Comparison of ENCODE assay signal across 8 cellular contexts in genomic region chr19:42217522-42218442, GRCh38. TPM values are rescaled to one million over a fixed set of nuclear protein-coding genes. Genes with fewer than 3 reads are reported as not detected.
DNase-seq lines count a peak whose midpoint lies in the region; ATAC-seq and TF ChIP-seq lines count a peak whose summit lies in the region.

DEDD2 (minus strand) TSS chr19:42217677; CDS start chr19:42217007, 670 bp downstream.

- no peak for TF ChIP-seq RAD21 in liver (IDR thresholded peaks at IDR 0.05)

- 20% methylated on average over 56 of the region's 56 CpGs for WGBS in liver

- H3K36me3 ChIP-seq in BLaER1 treated with 17β-estradiol and CSF1 and Interleukin-3, amounts not matched to agents 10 nM and 100 nM: peaks cover 30 to 46% (median 35%) of the 10 kb centered on the region in 11 experiments
- peaks cover 2 to 7% (median 7%) of the 10 kb centered on the region in 4 donors for H3K36me3 ChIP-seq in liver (ENCODE audit: control insufficient read depth in 4 of 4, insufficient read depth in 3 of 4, low read depth in 1 of 4, low read length in 3 of 4)

- DNase-seq in NCI-H774 (lab: John Stamatoyannopoulos, UW) (peak; percentile 95), dermis blood vessel endothelial cell (peak; percentile 98)
- peak; percentile 99 for DNase-seq in activated CD4-positive, alpha-beta T cell treated with anti-CD3 and anti-CD28 coated beads, Interleukin-2, amount 50 U/mL, for 4 hours
- DNase-seq in stimulated activated CD4-positive, alpha-beta T cell treated with anti-CD3 and anti-CD28 coated beads, Interleukin-4, amount 100 ng/mL, for 24 hours: peak; percentile 100

- H3K27me3 ChIP-seq in BLaER1 treated with 17β-estradiol and CSF1 and Interleukin-3, amounts not matched to agents 10 nM and 100 nM: no peaks in the 10 kb centered on the region
- no peaks in the 10 kb centered on the region for H3K27me3 ChIP-seq in liver (ENCODE audit: control insufficient read depth in 4 of 4, insufficient read depth in 4 of 4, low read length in 3 of 4)

- ATAC-seq in GM19395 (IDR thresholded peaks at IDR 0.05; ENCODE audit: unreplicated experiment) (peak; percentile 67), HG03565 (IDR thresholded peaks at IDR 0.05; ENCODE audit: unreplicated experiment) (peak; percentile 68)

- peaks cover 60 to 80% (median 67%) of the 10 kb centered on the region in 10 experiments for H3K4me1 ChIP-seq in BLaER1 treated with 17β-estradiol and CSF1 and Interleukin-3, amounts not matched to agents 10 nM and 100 nM
- peaks cover 19 to 37% (median 29%) of the 10 kb centered on the region in 4 donors for H3K4me1 ChIP-seq in liver (ENCODE audit: control insufficient read depth in 4 of 4, insufficient read depth in 4 of 4, low read length in 3 of 4)

- peak within 1 kb of the TSS; percentile 90 to 100 (median 99) for H3K4me2 ChIP-seq in BLaER1 treated with 17β-estradiol and CSF1 and Interleukin-3, amounts not matched to agents 10 nM and 100 nM

- peak within 1 kb of the TSS; percentile 79 to 96 (median 88) for H3K4me3 ChIP-seq in BLaER1 treated with 17β-estradiol and CSF1 and Interleukin-3, amounts not matched to agents 10 nM and 100 nM
- H3K4me3 ChIP-seq in liver (ENCODE audit: low read depth in 1 of 3, low read length in 3 of 3): peak within 1 kb of the TSS; percentile 75 to 80 (median 79)

- H3K27ac ChIP-seq in BLaER1 treated with 17β-estradiol and CSF1 and Interleukin-3, amounts not matched to agents 10 nM and 100 nM: peak within 1 kb of the TSS; percentile 66 to 87 (median 76)
- peak within 1 kb of the TSS; percentile 94 to 96 for H3K27ac ChIP-seq in liver (ENCODE audit: low read depth in 1 of 2, low read length in 2 of 2)

- H3K9me3 ChIP-seq in BLaER1 treated with 17β-estradiol and CSF1 and Interleukin-3, amounts not matched to agents 10 nM and 100 nM (replicated peaks in 1 of 11): 0 out of 22 replicates have a peak, but pooled peaks cover 0 to 1% (median 0%) of the 10 kb centered on the region in 11 experiments
- no peaks in the 10 kb centered on the region for H3K9me3 ChIP-seq in liver (ENCODE audit: control insufficient read depth in 4 of 4, low read length in 3 of 4)

- peaks cover 33 to 65% (median 47%) of the 10 kb centered on the region in 11 experiments; a peak in 20 of 22 replicates for H4K20me1 ChIP-seq in BLaER1 treated with 17β-estradiol and CSF1 and Interleukin-3, amounts not matched to agents 10 nM and 100 nM

- no peak for TF ChIP-seq CTCF in liver (IDR thresholded peaks at IDR 0.05; ENCODE audit: low read depth, low read length, missing input control)

- H3K9ac ChIP-seq in BLaER1 treated with 17β-estradiol and CSF1 and Interleukin-3, amounts not matched to agents 10 nM and 100 nM: peak within 1 kb of the TSS; percentile 76 to 94 (median 85)
- peak within 1 kb of the TSS; percentile 90 to 98 for H3K9ac ChIP-seq in liver (ENCODE audit: low read depth in 1 of 2, low read length in 2 of 2)

TF ChIP-seq in liver, 16 proteins besides CTCF, POLR2A, EP300 and RAD21:
- TF ChIP-seq MAX (IDR thresholded peaks at IDR 0.05) (peak; percentile 44), ZBTB33 (IDR thresholded peaks at IDR 0.05) (peak; percentile 43), FOXA1 (IDR thresholded peaks at IDR 0.05) (no peak), HNF4A (conservative IDR thresholded peaks at IDR 0.05) (peak; percentile 11 to 20), TAF1 (conservative IDR thresholded peaks at IDR 0.05) (no peak), JUND (IDR thresholded peaks at IDR 0.05) (no peak), RXRA (IDR thresholded peaks at IDR 0.05) (peak in 1 of 2 donors; percentile 33), REST (IDR thresholded peaks at IDR 0.05) (peak; percentile 87), NR2F2 (IDR thresholded peaks at IDR 0.05) (no peak), FOXA2 (IDR thresholded peaks at IDR 0.05) (no peak), GABPA (IDR thresholded peaks at IDR 0.05 in 1 of 2, conservative IDR thresholded peaks at IDR 0.05 in 1 of 2) (peak in 1 of 2 donors; percentile 80), ATF3 (IDR thresholded peaks at IDR 0.05) (no peak), YY1 (IDR thresholded peaks at IDR 0.05) (peak; percentile 92), EGR1 (IDR thresholded peaks at IDR 0.05; ENCODE audit: low read depth in 2 of 2) (no peak), HNF4G (IDR thresholded peaks at IDR 0.05) (no peak), SP1 (IDR thresholded peaks at IDR 0.05) (no peak)
TF ChIP-seq in liver: peak in this region for 7.

RNA-seq across cellular contexts. Expression of gene DEDD2, which starts in this region (rescaled TPM):
- total RNA-seq in dermis blood vessel endothelial cell: 27.3 and 29.4 TPM in 2 replicates
- 10 to 100 TPM; 18.7 to 47.1 TPM for total RNA-seq in liver
- 10 to 100 TPM in 1 of 2 donors, 1 to 10 TPM in 1; 9.6 to 14.0 TPM for polyA plus RNA-seq in liver

Comparison
In these comparisons a context has a peak if more than half of its experiments do, and no peak if none do; other contexts are left out.
1. Peak in every context shown above with its lines: DNase-seq, ATAC-seq, H3K4me3 ChIP-seq and H3K27ac ChIP-seq.